Comparison of ENCODE assay signal across 8 cellular contexts in genomic region chr20:33561981-33562601, GRCh38.
A peak's percentile ranks its signal among the peaks of the same experiment; 100 is the strongest.
DNase-seq lines count a peak whose midpoint lies in the region; ATAC-seq and TF ChIP-seq lines count a peak whose summit lies in the region.

No MANE protein-coding gene starts in this region.

- H3K9me3 Mint-ChIP-seq in natural killer cell = no peaks in the 10 kb centered on the region

- H3K27me3 ChIP-seq in foreskin keratinocyte (no peaks in the 10 kb centered on the region), ovary (no peaks in the 10 kb centered on the region)

- H3K27ac ChIP-seq in foreskin keratinocyte (peak overlapping the region; percentile 3), ovary (peak overlapping the region in 1 of 2 donors; percentile 1)

- H3K36me3 Mint-ChIP-seq in natural killer cell = peaks cover 7% of the 10 kb centered on the region

- ATAC-seq in foreskin keratinocyte (peak; percentile 77), HG02870 (IDR thresholded peaks at IDR 0.05; ENCODE audit: unreplicated experiment) (no peak), natural killer cell (no peak)

- no peak overlapping the region for H3K4me3 ChIP-seq in ovary

- H3K4me3 Mint-ChIP-seq in natural killer cell = no peak overlapping the region

- H3K27me3 Mint-ChIP-seq in natural killer cell (ENCODE audit: low read depth in 2 of 2) = no peaks in the 10 kb centered on the region

- WGBS in ovary, 3 donors = 3 to 5% (median 4%) methylated on average over 4 of the region's 4 CpGs

- peaks cover 0 to 4% of the 10 kb centered on the region in 2 donors for H3K4me1 Mint-ChIP-seq in natural killer cell

- no peaks in the 10 kb centered on the region for H3K36me3 ChIP-seq in ovary

- TF ChIP-seq CTCF in foreskin keratinocyte (conservative IDR thresholded peaks at IDR 0.05) (no peak), ovary (IDR thresholded peaks at IDR 0.05) (no peak), natural killer cell (IDR thresholded peaks at IDR 0.05) (no peak)

- H3K4me1 ChIP-seq in foreskin keratinocyte (peaks cover 11% of the 10 kb centered on the region), ovary (ENCODE audit: insufficient read depth) (peaks cover 4% of the 10 kb centered on the region)

- DNase-seq in Ammon's horn (ENCODE audit: low spot score) (peak; percentile 80), NCI-H1417 (lab: John Stamatoyannopoulos, UW) (peak; percentile 74 to 98 (median 89)), SW480 (ENCODE audit: low spot score) (peak; percentile 67), foreskin keratinocyte (peak; percentile 70 to 83), ovary (peak; percentile 62 to 77 (median 73)), NAMALWA (ENCODE audit: low spot score) (no peak), natural killer cell (no peak)

- TF ChIP-seq POLR2A in ovary (IDR thresholded peaks at IDR 0.05) = no peak

- TF ChIP-seq EP300 in ovary (IDR thresholded peaks at IDR 0.05) = no peak

- no peaks in the 10 kb centered on the region for H3K9me3 ChIP-seq in ovary

- H3K27ac Mint-ChIP-seq in natural killer cell = no peak overlapping the region

- intact Hi-C loops in ovary (cut with DNase I) (no loop called here), natural killer cell (cut with micrococcal nuclease) (no loop called here)

Comparison
In these comparisons a context has a peak if more than half of its experiments do, and no peak if none do; other contexts are left out.
1. DNase-seq: peak in Ammon's horn (single experiment), NCI-H1417 (3 of 3), SW480 (single experiment), foreskin keratinocyte (2 of 2) and ovary (5 of 5); none in NAMALWA (single experiment) and natural killer cell (single experiment).